4 cellular contexts compared by ENCODE assay signal in the genomic region with DNA sequence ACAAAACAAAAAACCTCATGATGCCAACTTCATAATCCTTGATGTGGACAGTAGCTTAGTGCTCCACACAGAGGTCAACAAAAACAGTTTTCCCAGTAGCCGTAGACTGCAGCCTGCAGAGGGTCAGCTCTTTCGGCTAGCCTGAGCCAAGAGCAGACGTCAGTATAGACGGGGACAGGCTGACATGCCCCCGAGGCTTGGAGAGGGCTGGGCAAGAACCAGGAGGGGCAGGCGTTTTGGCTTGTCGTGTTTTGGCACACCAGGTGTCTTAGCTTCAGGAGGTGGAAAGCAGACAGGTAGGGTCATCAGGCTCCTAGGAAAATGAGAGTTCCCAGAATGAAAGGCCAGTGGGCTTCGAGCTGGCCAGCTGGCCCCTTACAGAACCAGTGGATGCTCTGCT. TPM values are rescaled to one million over a fixed set of nuclear protein-coding genes. Genes with fewer than 3 reads are reported as not detected.
"Had no signal": no experiment of that assay in that cellular context is flagged by ENCODE, and none has a peak within 500 bp of the region (broad histone marks: within the 10 kb centered on the region; RNA-seq: fewer than 3 reads in every experiment).

No MANE protein-coding gene starts in this region.

- DNase-seq: GDM1, GF-D8 had no signal

- H3K4me3 ChIP-seq: GM12878 had no signal

RNA-seq across cellular contexts. Expression of gene TMEM40, which starts 59.2 kb away (rescaled TPM):
- total RNA-seq: G401, GM12878 had no signal
